Comparison of ENCODE assay signal across 8 cellular contexts in the genomic region with DNA sequence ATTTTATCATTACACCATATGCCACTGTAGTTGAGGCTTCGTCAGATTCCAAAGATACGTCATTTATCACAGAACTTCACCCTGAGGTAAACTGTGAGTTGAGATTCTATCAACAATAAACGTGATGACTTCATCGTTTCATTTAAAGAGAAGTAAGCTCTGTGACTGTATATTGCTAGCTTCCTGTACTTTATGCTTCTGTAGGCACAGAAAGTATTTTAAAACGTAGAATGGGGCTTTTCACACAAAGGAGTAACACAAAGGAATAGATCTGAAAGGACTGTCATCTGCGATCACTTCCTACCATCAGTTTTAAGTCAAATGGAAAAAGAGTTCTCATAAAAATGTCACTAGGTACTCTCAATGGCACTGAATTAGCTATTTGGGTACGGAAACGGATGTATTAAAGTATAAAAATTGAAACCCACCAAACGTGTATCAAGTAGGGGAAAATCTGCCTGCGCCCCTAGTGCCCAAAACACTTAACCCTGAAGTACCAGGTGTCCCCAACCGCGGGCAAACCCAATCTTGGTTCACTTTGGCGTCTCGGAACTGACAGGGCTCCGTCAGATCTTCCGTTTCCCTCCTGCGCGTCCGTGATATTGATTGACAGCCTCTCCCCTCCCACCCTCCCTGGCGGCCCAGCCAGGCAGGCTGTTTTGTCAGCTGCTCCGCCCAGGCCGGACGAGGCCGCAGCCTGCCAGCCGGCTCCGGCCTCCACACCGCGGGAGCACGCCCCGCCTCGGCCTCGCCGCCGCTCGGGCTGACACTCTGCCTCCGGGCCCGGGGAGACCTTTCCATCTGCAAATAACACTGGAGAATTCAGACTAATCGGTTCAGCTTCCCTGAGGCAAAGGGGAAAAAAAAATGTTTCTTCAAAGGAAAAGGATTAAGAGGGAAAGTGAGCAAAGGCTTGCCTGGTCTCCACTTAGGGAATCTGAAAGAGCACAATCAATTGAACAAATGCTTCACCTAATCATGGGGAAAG.
A peak's percentile ranks its signal among the peaks of the same experiment; 100 is the strongest.
DNase-seq lines count a peak whose midpoint lies in the region; ATAC-seq lines count a peak whose summit lies in the region.

No MANE protein-coding gene starts in this region.

- peaks cover 36% of the 10 kb centered on the region for H3K4me1 Mint-ChIP-seq in activated CD8-positive, alpha-beta memory T cell treated with anti-CD3 and anti-CD28 coated beads, Interleukin-2, amount 10 ng/mL, durations not matched to agents 7 days and 5 days
- peaks cover 6 to 10% of the 10 kb centered on the region in 2 donors for H3K4me1 Mint-ChIP-seq in stimulated activated naive B cell treated with anti-CD40 and anti-IgM and Interleukin-4, amounts not matched to agents 10 μg/mL and 1 μg/mL and 100 μg/mL, for 72 hours

- H3K4me1 ChIP-seq in mucosa of rectum (ENCODE audit: control insufficient read depth in 2 of 2, insufficient read depth in 2 of 2, low read length in 2 of 2) = no peaks in the 10 kb centered on the region

- H3K36me3 ChIP-seq in mucosa of rectum (ENCODE audit: control insufficient read depth in 2 of 2, insufficient read depth in 2 of 2, low read length in 2 of 2) = no peaks in the 10 kb centered on the region

- peaks cover 17% of the 10 kb centered on the region for H3K27me3 Mint-ChIP-seq in activated CD8-positive, alpha-beta memory T cell treated with anti-CD3 and anti-CD28 coated beads, Interleukin-2, amount 10 ng/mL, durations not matched to agents 7 days and 5 days
- H3K27me3 Mint-ChIP-seq in stimulated activated naive B cell treated with anti-CD40 and anti-IgM and Interleukin-4, amounts not matched to agents 10 μg/mL and 1 μg/mL and 100 μg/mL, for 72 hours = peaks cover 0 to 6% of the 10 kb centered on the region in 2 donors

- peak overlapping the region; percentile 80 for H3K27ac Mint-ChIP-seq in activated CD8-positive, alpha-beta memory T cell treated with anti-CD3 and anti-CD28 coated beads, Interleukin-2, amount 10 ng/mL, durations not matched to agents 7 days and 5 days
- peak overlapping the region; percentile 31 for H3K27ac Mint-ChIP-seq in stimulated activated naive B cell treated with anti-CD40 and anti-IgM and Interleukin-4, amounts not matched to agents 10 μg/mL and 1 μg/mL and 100 μg/mL, for 72 hours

- CTCF ChIA-PET in activated CD8-positive, alpha-beta memory T cell treated with anti-CD3 and anti-CD28 coated beads, Interleukin-2, amount 10 ng/mL, durations not matched to agents 7 days and 5 days (lab: Charles Lee) = interaction anchor here (0.9 to 2.1 kb wide), 3 partner anchors 9 to 121 kb away, joined by 3 to 11 read pairs (median 4); no protein-coding TSS in a partner anchor

- ATAC-seq in GM18907 (IDR thresholded peaks at IDR 0.05; ENCODE audit: unreplicated experiment) (peak; percentile 100), HG03135 (IDR thresholded peaks at IDR 0.05; ENCODE audit: unreplicated experiment) (peak; percentile 100), esophagus mucosa (peak; percentile 86)
- peak; percentile 94 for ATAC-seq in activated CD8-positive, alpha-beta memory T cell treated with anti-CD3 and anti-CD28 coated beads, Interleukin-2, amount 10 ng/mL, durations not matched to agents 7 days and 5 days
- ATAC-seq in stimulated activated naive B cell treated with anti-CD40 and anti-IgM and Interleukin-4, amounts not matched to agents 10 μg/mL and 1 μg/mL and 100 μg/mL, for 72 hours (replicated peaks) = peak; percentile 98

- peak overlapping the region; percentile 73 for H3K4me3 Mint-ChIP-seq in activated CD8-positive, alpha-beta memory T cell treated with anti-CD3 and anti-CD28 coated beads, Interleukin-2, amount 10 ng/mL, durations not matched to agents 7 days and 5 days
- H3K4me3 Mint-ChIP-seq in stimulated activated naive B cell treated with anti-CD40 and anti-IgM and Interleukin-4, amounts not matched to agents 10 μg/mL and 1 μg/mL and 100 μg/mL, for 72 hours = peak overlapping the region; percentile 82 to 89

- peaks cover 2% of the 10 kb centered on the region for H3K36me3 Mint-ChIP-seq in activated CD8-positive, alpha-beta memory T cell treated with anti-CD3 and anti-CD28 coated beads, Interleukin-2, amount 10 ng/mL, durations not matched to agents 7 days and 5 days
- H3K36me3 Mint-ChIP-seq in stimulated activated naive B cell treated with anti-CD40 and anti-IgM and Interleukin-4, amounts not matched to agents 10 μg/mL and 1 μg/mL and 100 μg/mL, for 72 hours = no peaks in the 10 kb centered on the region

- H3K4me3 ChIP-seq in mucosa of rectum (ENCODE audit: low read length in 2 of 2) = peak overlapping the region; percentile 74 to 80

- no peak overlapping the region for H3K27ac ChIP-seq in mucosa of rectum (ENCODE audit: low read depth in 2 of 2, low read length in 2 of 2)

- no peaks in the 10 kb centered on the region for H3K9me3 Mint-ChIP-seq in activated CD8-positive, alpha-beta memory T cell treated with anti-CD3 and anti-CD28 coated beads, Interleukin-2, amount 10 ng/mL, durations not matched to agents 7 days and 5 days (ENCODE audit: low read depth)
- peaks cover 0 to 2% of the 10 kb centered on the region in 2 donors for H3K9me3 Mint-ChIP-seq in stimulated activated naive B cell treated with anti-CD40 and anti-IgM and Interleukin-4, amounts not matched to agents 10 μg/mL and 1 μg/mL and 100 μg/mL, for 72 hours

- DNase-seq in AML-193 (lab: John Stamatoyannopoulos, UW) = peak; percentile 71 to 78
- DNase-seq in NCI-H748 treated with DMSO at 0.1 percent for 48 hours (lab: John Stamatoyannopoulos, UW) = peak; percentile 62
- DNase-seq in activated CD8-positive, alpha-beta memory T cell treated with anti-CD3 and anti-CD28 coated beads, Interleukin-2, amount 10 ng/mL, durations not matched to agents 7 days and 5 days = peak; percentile 90
- DNase-seq in stimulated activated naive B cell treated with anti-CD40 and anti-IgM and Interleukin-4, amounts not matched to agents 10 μg/mL and 1 μg/mL and 100 μg/mL, for 72 hours = peak; percentile 61

- H3K9ac ChIP-seq in mucosa of rectum (ENCODE audit: low read depth in 1 of 2, low read length in 2 of 2) = peak overlapping the region; percentile 14 to 55

- H3K9me3 ChIP-seq in mucosa of rectum (ENCODE audit: control insufficient read depth in 2 of 2, low read length in 2 of 2) = no peaks in the 10 kb centered on the region

- no peaks in the 10 kb centered on the region for H3K27me3 ChIP-seq in mucosa of rectum (ENCODE audit: control insufficient read depth in 2 of 2, insufficient read depth in 2 of 2, low read length in 2 of 2)
